ENCODE assay signal across 20 cellular contexts in the genomic region with DNA sequence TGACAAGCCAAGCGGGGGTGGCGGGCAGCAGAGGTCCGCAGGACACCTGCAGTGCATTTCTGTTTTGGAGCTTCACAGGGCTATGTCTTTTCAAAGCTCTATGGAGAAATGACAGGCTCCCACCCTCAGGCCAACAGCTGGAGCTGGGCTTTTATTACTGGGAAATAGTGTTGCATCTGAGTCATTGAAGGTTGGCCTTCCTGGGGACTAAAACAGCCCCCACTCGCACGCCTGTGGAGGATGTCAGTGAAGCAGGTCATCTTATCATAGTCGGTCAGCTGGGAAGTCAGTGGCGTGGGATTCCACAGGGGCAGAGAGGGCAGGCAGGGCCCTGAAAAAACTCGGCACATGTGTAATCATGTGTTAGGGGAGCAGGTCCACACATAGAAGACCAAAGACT. TPM values are rescaled to one million over a fixed set of nuclear protein-coding genes. Genes with fewer than 3 reads are reported as not detected.
DNase-seq lines count a peak whose midpoint lies in the region; ATAC-seq and TF ChIP-seq lines count a peak whose summit lies in the region.
"Had no signal": no experiment of that assay in that cellular context is flagged by ENCODE, and none has a peak within 500 bp of the region (broad histone marks: within the 10 kb centered on the region; RNA-seq: fewer than 3 reads in every experiment).

No MANE protein-coding gene starts in this region.

- H3K4me1 ChIP-seq in sigmoid colon (no peaks in the 10 kb centered on the region), colonic mucosa (no peaks in the 10 kb centered on the region)
- H3K4me1 ChIP-seq: ascending aorta, suprapubic skin had no signal

- DNase-seq in EL, result peak; percentile 86
- DNase-seq in NCI-H146 (lab: John Stamatoyannopoulos, UW), result peak; percentile 78
- peak; percentile 48 for DNase-seq in brain microvascular endothelial cell
- no peak for DNase-seq in nephron progenitor cell
- DNase-seq in sigmoid colon, result no peak
- DNase-seq in T-helper 1 cell, result no peak
- DNase-seq in colonic mucosa, result no peak
- DNase-seq in stimulated activated naive CD8-positive, alpha-beta T cell treated with anti-CD3 and anti-CD28 coated beads, Interleukin-15, Interleukin-2, amounts not matched to agents 100 U/mL and 50 U/mL, for 24 hours, result no peak
- DNase-seq: activated CD4-positive, alpha-beta T cell treated with anti-CD3 and anti-CD28 coated beads for 4 hours; CD4-positive, CD25-positive, alpha-beta regulatory T cell; effector CD8-positive, alpha-beta T cell; GDM1; GOT3; left colon; naive thymus-derived CD8-positive, alpha-beta T cell had no signal

- peak overlapping the region; percentile 14 for H3K27ac Mint-ChIP-seq in nephron progenitor cell
- H3K27ac Mint-ChIP-seq: T-helper 1 cell treated with Interleukin-12 subunit alpha and Interleukin-12 subunit beta and Interleukin-4 antibody, amounts not matched to agents 30 μg/mL and 1 μg/mL, for 36 hours had no signal

- intact Hi-C loops in sigmoid colon (cut with DNase I), result no loop called here
- intact Hi-C loops in colonic mucosa (cut with DNase I), result no loop called here

- H3K9me3 Mint-ChIP-seq in nephron progenitor cell, result peaks cover 13% of the 10 kb centered on the region

- no peak for ATAC-seq in stimulated activated naive CD8-positive, alpha-beta T cell treated with anti-CD3 and anti-CD28 coated beads, Interleukin-15, Interleukin-2, amounts not matched to agents 100 U/mL and 50 U/mL, for 24 hours
- ATAC-seq: left colon; naive thymus-derived CD8-positive, alpha-beta T cell had no signal

- H3K4me3 ChIP-seq in brain microvascular endothelial cell (ENCODE audit: low read depth, low read length), result no peak overlapping the region
- no peak overlapping the region for H3K4me3 ChIP-seq in sigmoid colon
- H3K4me3 ChIP-seq in colonic mucosa, result no peak overlapping the region
- H3K4me3 ChIP-seq: ascending aorta, smooth muscle cell, suprapubic skin had no signal

- H3K9ac ChIP-seq in colonic mucosa (ENCODE audit: low read depth in 2 of 2, low read length in 2 of 2), result no peak overlapping the region

- H3K27me3 ChIP-seq in brain microvascular endothelial cell (replicated peaks) (no peaks in the 10 kb centered on the region), sigmoid colon (no peaks in the 10 kb centered on the region), colonic mucosa (no peaks in the 10 kb centered on the region)
- H3K27me3 ChIP-seq: ascending aorta, suprapubic skin had no signal

- H3K4me1 Mint-ChIP-seq in nephron progenitor cell, result peaks cover 23% of the 10 kb centered on the region

- H3K27me3 Mint-ChIP-seq in nephron progenitor cell (ENCODE audit: low read depth, poor library complexity), result peaks cover 5% of the 10 kb centered on the region
- H3K27me3 Mint-ChIP-seq: CD4-positive, CD25-positive, alpha-beta regulatory T cell; naive thymus-derived CD8-positive, alpha-beta T cell had no signal

- H3K36me3 Mint-ChIP-seq in nephron progenitor cell (ENCODE audit: low read depth), result peaks cover 7% of the 10 kb centered on the region

- in situ Hi-C loops in brain microvascular endothelial cell (cut with HindIII; ENCODE audit: low pct_ligation_motif_present, low sequenced_read_pairs), result no loop called here

- TF ChIP-seq POLR2A in sigmoid colon (IDR thresholded peaks at IDR 0.05), result no peak

- no peaks in the 10 kb centered on the region for H3K36me3 ChIP-seq in brain microvascular endothelial cell (replicated peaks)
- H3K36me3 ChIP-seq in sigmoid colon, result no peaks in the 10 kb centered on the region
- no peaks in the 10 kb centered on the region for H3K36me3 ChIP-seq in colonic mucosa

- H3K27ac ChIP-seq in brain microvascular endothelial cell (no peak overlapping the region), sigmoid colon (no peak overlapping the region), colonic mucosa (no peak overlapping the region)
- H3K27ac ChIP-seq: ascending aorta, HL-60, suprapubic skin had no signal

- WGBS in sigmoid colon, 2 donors, result 89 to 92% methylated on average over 8 of the region's 8 CpGs

- no peak for TF ChIP-seq EP300 in sigmoid colon (IDR thresholded peaks at IDR 0.05)

- no peaks in the 10 kb centered on the region for H3K9me3 ChIP-seq in sigmoid colon
- no peaks in the 10 kb centered on the region for H3K9me3 ChIP-seq in colonic mucosa
- H3K9me3 ChIP-seq: ascending aorta, suprapubic skin had no signal

- no peak overlapping the region for H3K4me3 Mint-ChIP-seq in nephron progenitor cell
- H3K4me3 Mint-ChIP-seq: CD4-positive, CD25-positive, alpha-beta regulatory T cell; naive thymus-derived CD8-positive, alpha-beta T cell; T-helper 1 cell treated with Interleukin-12 subunit alpha and Interleukin-12 subunit beta and Interleukin-4 antibody, amounts not matched to agents 30 μg/mL and 1 μg/mL, for 36 hours had no signal

- TF ChIP-seq CTCF in brain microvascular endothelial cell (IDR thresholded peaks at IDR 0.05; ENCODE audit: low read depth, low read length, missing control alignments) (no peak), nephron progenitor cell (IDR thresholded peaks at IDR 0.05) (no peak), sigmoid colon (IDR thresholded peaks at IDR 0.05) (no peak), colonic mucosa (IDR thresholded peaks at IDR 0.05) (no peak)

RNA-seq across cellular contexts. Expression of a gene that starts 55.3 kb away (rescaled TPM):
- 10 to 100 TPM; 20.5 to 43.2 (median 27.1) TPM for total RNA-seq in sigmoid colon
- 100 to 1,000 TPM in 1 of 3 donors, 10 to 100 TPM in 2; 64.8 to 100 (median 74.5) TPM for polyA plus RNA-seq in sigmoid colon
- total RNA-seq in colonic mucosa, result 10 to 100 TPM; 57.0 to 64.8 TPM

Comparison
In these comparisons a context has a peak if more than half of its experiments do, and no peak if none do; other contexts are left out.
1. DNase-seq: peak in EL (single experiment), NCI-H146 (single experiment) and brain microvascular endothelial cell (single experiment); none in nephron progenitor cell (single experiment), sigmoid colon (single experiment), T-helper 1 cell (0 of 5), colonic mucosa (single experiment) and stimulated activated naive CD8-positive, alpha-beta T cell treated with anti-CD3 and anti-CD28 coated beads, Interleukin-15, Interleukin-2, amounts not matched to agents 100 U/mL and 50 U/mL, for 24 hours (single experiment).